In the genomic region with DNA sequence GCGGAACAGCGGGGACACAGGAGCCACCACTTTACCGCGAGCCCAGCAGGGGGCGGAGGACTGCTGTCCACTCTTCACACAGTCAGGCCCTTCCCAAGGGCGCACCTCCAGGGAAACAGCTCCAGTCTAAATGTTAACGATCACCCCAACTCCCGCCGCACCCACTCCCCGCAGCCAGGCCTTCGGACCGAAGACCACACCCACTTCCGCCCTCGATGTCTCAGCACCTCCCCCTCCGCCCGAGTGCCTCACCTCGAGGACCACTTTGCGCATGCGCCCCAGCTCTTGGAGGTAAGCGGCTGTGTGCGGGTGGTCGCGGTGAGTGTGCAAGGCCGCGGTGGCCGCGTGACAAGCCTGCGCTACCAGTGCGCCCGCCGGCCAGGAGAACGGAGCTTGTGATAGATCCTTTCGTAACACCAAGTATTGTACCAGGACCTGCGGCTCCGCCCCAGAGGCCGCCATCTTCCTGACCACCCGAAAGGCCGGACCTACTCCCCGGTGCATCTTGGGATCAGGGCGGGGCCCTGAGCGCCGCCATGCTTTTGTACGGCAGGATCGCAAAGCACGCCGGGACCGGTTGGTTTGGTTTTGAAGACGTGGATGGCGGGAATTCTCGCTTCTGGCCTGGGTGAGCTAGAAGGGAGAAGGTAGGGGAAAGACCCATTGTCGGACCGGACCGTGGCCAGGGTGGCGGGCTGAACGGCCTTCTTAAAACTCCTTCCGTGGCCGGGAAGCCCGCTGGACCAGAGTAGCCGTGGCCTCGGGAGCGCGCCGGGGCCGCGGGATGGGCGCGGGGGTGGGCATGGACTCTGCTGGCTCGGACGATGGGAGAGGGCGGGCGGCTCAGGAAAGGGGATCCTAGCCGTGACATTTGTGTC, we compare ENCODE assay signal across 8 cellular contexts. TPM values are rescaled to one million over a fixed set of nuclear protein-coding genes. Genes with fewer than 3 reads are reported as not detected.
DNase-seq lines count a peak whose midpoint lies in the region; ATAC-seq and TF ChIP-seq lines count a peak whose summit lies in the region.

A gene with protein sequence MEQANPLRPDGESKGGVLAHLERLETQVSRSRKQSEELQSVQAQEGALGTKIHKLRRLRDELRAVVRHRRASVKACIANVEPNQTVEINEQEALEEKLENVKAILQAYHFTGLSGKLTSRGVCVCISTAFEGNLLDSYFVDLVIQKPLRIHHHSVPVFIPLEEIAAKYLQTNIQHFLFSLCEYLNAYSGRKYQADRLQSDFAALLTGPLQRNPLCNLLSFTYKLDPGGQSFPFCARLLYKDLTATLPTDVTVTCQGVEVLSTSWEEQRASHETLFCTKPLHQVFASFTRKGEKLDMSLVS (plus strand): TSS at position 552 of the 878 bp plus-strand sequence. CDS start 495 bp downstream, outside the sequence.
A gene with protein sequence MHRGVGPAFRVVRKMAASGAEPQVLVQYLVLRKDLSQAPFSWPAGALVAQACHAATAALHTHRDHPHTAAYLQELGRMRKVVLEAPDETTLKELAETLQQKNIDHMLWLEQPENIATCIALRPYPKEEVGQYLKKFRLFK (minus strand): TSS at position 518 of the 878 bp plus-strand sequence. CDS start 14 bp downstream, at position 504.

- under 1% methylated on average over 72 of the region's 72 CpGs for WGBS in thymus

- H3K27ac Mint-ChIP-seq in activated naive CD8-positive, alpha-beta T cell: peak within 1 kb of the TSS; percentile 100

- DNase-seq in GM12865 (ENCODE audit: low read depth) (peak; percentile 98), NCI-H1105 (lab: John Stamatoyannopoulos, UW) (peak; percentile 93), SKM-1 treated with dmso at 0.1 percent for 144 hours (lab: John Stamatoyannopoulos, UW; ENCODE audit: unreplicated experiment) (peak; percentile 95), glomerular visceral epithelial cell (ENCODE audit: extremely low spot score) (peak; percentile 95), osteoblast (ENCODE audit: insufficient read length, low spot score, missing footprints) (peak; percentile 95)

- H3K27ac ChIP-seq in osteoblast (ENCODE audit: low read depth, low read length) (peak within 1 kb of the TSS; percentile 96), thymus (ENCODE audit: low read depth) (peak within 1 kb of the TSS; percentile 99)

- H3K9me3 ChIP-seq in osteoblast (ENCODE audit: low read depth, low read length) (no peaks in the 10 kb centered on the region), thymus (ENCODE audit: control insufficient read depth) (no peaks in the 10 kb centered on the region)

- H3K79me2 ChIP-seq in osteoblast (ENCODE audit: insufficient read depth, low read length): peaks cover 48% of the 10 kb centered on the region

- peak within 1 kb of the TSS; percentile 94 for H3K4me3 Mint-ChIP-seq in activated naive CD8-positive, alpha-beta T cell

- peak; percentile 92 for ATAC-seq in HG02642 (IDR thresholded peaks at IDR 0.05; ENCODE audit: poor library complexity, unreplicated experiment)

- H3K36me3 ChIP-seq in osteoblast (ENCODE audit: insufficient read depth, low read length): peaks cover 8% of the 10 kb centered on the region
- H3K36me3 ChIP-seq in thymus (ENCODE audit: control insufficient read depth, insufficient read depth): peaks cover 9% of the 10 kb centered on the region

- H2AFZ ChIP-seq in osteoblast (ENCODE audit: low read length): peak within 1 kb of the TSS; percentile 91

- H3K27me3 Mint-ChIP-seq in activated naive CD8-positive, alpha-beta T cell: no peaks in the 10 kb centered on the region

- no peaks in the 10 kb centered on the region for H3K27me3 ChIP-seq in osteoblast (ENCODE audit: insufficient read depth, low read length)
- no peaks in the 10 kb centered on the region for H3K27me3 ChIP-seq in thymus (ENCODE audit: control insufficient read depth, insufficient read depth)

- TF ChIP-seq CTCF in GM12865 (IDR thresholded peaks at IDR 0.05; ENCODE audit: insufficient read depth, low read depth, low read length, missing control alignments): peak; percentile 38
- TF ChIP-seq CTCF in osteoblast (IDR thresholded peaks at IDR 0.05; ENCODE audit: extremely low read depth, low read depth, low read length): peak; percentile 66

- no peaks in the 10 kb centered on the region for H3K9me3 Mint-ChIP-seq in activated naive CD8-positive, alpha-beta T cell (ENCODE audit: low read depth)

- H3K4me1 ChIP-seq in osteoblast (ENCODE audit: insufficient read depth, low read length): peaks cover 14% of the 10 kb centered on the region
- H3K4me1 ChIP-seq in thymus (ENCODE audit: control insufficient read depth, insufficient read depth, low read length): peaks cover 9% of the 10 kb centered on the region

- H3K36me3 Mint-ChIP-seq in activated naive CD8-positive, alpha-beta T cell: peaks cover 10% of the 10 kb centered on the region

- peak within 1 kb of the TSS; percentile 66 for H3K4me3 ChIP-seq in GM12865 (ENCODE audit: low read depth, low read length)
- H3K4me3 ChIP-seq in osteoblast (ENCODE audit: insufficient read depth, low read length): peak within 1 kb of the TSS; percentile 89
- peak within 1 kb of the TSS; percentile 76 for H3K4me3 ChIP-seq in thymus (ENCODE audit: low read length)

- H3K4me1 Mint-ChIP-seq in activated naive CD8-positive, alpha-beta T cell (ENCODE audit: low read depth): peaks cover 23% of the 10 kb centered on the region

- H4K20me1 ChIP-seq in osteoblast (ENCODE audit: insufficient read depth, low read length): no peaks in the 10 kb centered on the region

- H3K4me2 ChIP-seq in osteoblast (ENCODE audit: insufficient read depth, low read length): peak within 1 kb of the TSS; percentile 82

RNA-seq across cellular contexts. Expression of the first gene that starts in this region (rescaled TPM):
- 8.0 and 9.1 TPM in 2 replicates for total RNA-seq in osteoblast
- 2.5 TPM for polyA plus RNA-seq in thymus

RNA-seq across cellular contexts. Expression of the second gene that starts in this region (rescaled TPM):
- 21.5 and 25.0 TPM in 2 replicates for total RNA-seq in osteoblast
- 25.3 TPM for polyA plus RNA-seq in thymus

Comparison
In these comparisons a context has a peak if more than half of its experiments do, and no peak if none do; other contexts are left out.
1. Peak in every context shown above with its lines: DNase-seq, ATAC-seq, H3K4me3 ChIP-seq and H3K27ac ChIP-seq.